Comparison of ENCODE assay signal across 8 cellular contexts in the genomic region with DNA sequence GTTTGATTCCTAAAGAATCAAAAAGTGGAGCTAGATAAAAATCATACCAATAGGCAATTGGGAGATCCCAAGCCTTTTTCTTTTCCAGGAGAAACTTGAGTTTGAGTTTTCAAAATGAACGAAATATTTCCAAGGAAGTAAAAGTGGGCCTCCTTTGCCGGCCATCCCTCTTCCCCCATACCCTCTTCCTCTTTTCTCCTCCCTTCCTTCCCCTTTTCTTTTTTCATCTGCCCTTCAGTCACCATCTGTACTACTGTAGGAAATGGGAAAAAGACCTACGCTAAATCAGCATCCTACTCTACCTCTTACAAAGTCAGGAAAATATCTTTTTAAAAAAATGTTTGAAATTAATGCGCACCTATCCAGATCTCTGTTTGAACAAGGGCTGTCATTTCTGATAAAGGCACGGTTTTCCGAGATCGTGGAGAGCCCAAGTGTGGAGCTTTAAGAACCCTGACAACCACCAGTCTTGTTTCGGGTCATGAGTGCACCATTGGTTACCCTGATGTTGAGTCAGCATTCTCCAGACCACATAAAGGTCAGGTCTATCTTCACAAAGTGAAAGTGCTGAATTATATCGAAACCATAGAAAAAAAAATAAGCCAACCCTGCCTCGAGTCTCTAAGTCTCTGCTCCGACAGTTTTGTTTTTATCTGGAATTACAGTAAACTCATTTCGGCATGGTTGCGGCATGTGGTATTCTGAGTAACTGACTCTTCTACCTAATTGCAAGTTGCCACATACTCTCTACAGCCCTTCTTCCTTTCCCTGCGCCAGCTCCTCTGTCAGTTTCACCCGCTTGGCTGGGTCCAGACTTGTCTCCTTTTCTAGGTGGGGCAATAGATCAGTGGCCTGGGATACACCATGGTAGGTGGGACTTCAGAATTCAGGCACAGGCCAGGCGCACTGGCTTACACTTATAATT.
DNase-seq lines count a peak whose midpoint lies in the region; ATAC-seq and TF ChIP-seq lines count a peak whose summit lies in the region.

No MANE protein-coding gene starts in this region.

- no peaks in the 10 kb centered on the region for H3K36me3 ChIP-seq in MM.1S (replicated peaks; ENCODE audit: insufficient read depth, low read length)

- peak overlapping the region; percentile 79 for H3K4me2 ChIP-seq in MM.1S (ENCODE audit: low read depth, low read length)

- H3K79me2 ChIP-seq in MM.1S (ENCODE audit: low read length) = no peaks in the 10 kb centered on the region

- no peaks in the 10 kb centered on the region for H3K9me3 ChIP-seq in MM.1S (replicated peaks; ENCODE audit: insufficient read depth, low read length)

- peak; percentile 92 for ATAC-seq in GM21737 (IDR thresholded peaks at IDR 0.05; ENCODE audit: unreplicated experiment)

- DNase-seq in GM13976 (ENCODE audit: low spot score) (peak; percentile 84), MM.1S (peak; percentile 96), NCI-H187 treated with DMSO at 0.1 percent for 48 hours (lab: John Stamatoyannopoulos, UW) (no peak), Calu3 (no peak), dermis blood vessel endothelial cell (no peak)
- peak; percentile 18 for DNase-seq in activated effector memory CD4-positive, alpha-beta T cell treated with Interleukin-2 at 50 U/mL for 16 hours
- peak; percentile 26 for DNase-seq in stimulated activated CD4-positive, alpha-beta T cell treated with anti-CD3 and anti-CD28 coated beads, Interleukin-12 subunit alpha, Interleukin-12 subunit beta, amount 100 ng/mL, for 4 hours

- no peaks in the 10 kb centered on the region for H4K20me1 ChIP-seq in MM.1S (ENCODE audit: insufficient read depth, low read length)

- in situ Hi-C loops in GM13976 (cut with MboI; ENCODE audit: low sequenced_read_pairs, unreplicated experiment) = no loop called here

- no peak overlapping the region for H3K27ac Mint-ChIP-seq in Calu3 (ENCODE audit: unreplicated experiment)

- H3K36me3 Mint-ChIP-seq in Calu3 (ENCODE audit: insufficient read depth, unreplicated experiment) = no peaks in the 10 kb centered on the region

- TF ChIP-seq CTCF in GM13976 (IDR thresholded peaks at IDR 0.05; ENCODE audit: borderline replicate concordance, control extremely low read depth, extremely low read depth, insufficient read depth, missing control alignments) (no peak), MM.1S (IDR thresholded peaks at IDR 0.05; ENCODE audit: low read length) (no peak), Calu3 (IDR thresholded peaks at IDR 0.05; ENCODE audit: unreplicated experiment) (no peak)

- no peak overlapping the region for H3K4me3 Mint-ChIP-seq in Calu3 (ENCODE audit: low read depth, unreplicated experiment)

- H3K27me3 Mint-ChIP-seq in Calu3 (ENCODE audit: unreplicated experiment) = no peaks in the 10 kb centered on the region

- CTCF ChIA-PET in Calu3 (lab: Charles Lee) = no interaction called here

- H3F3A ChIP-seq in MM.1S (ENCODE audit: insufficient read depth, low read length) = peaks cover 9% of the 10 kb centered on the region; the same call in 1 of the 2 replicates

- peaks cover 29% of the 10 kb centered on the region; the same call in 1 of the 2 replicates for H3K27me3 ChIP-seq in MM.1S (replicated peaks; ENCODE audit: insufficient read depth, low read length)

- H3K4me3 ChIP-seq in MM.1S (ENCODE audit: low read length) = peak overlapping the region; percentile 43

- H3K27ac ChIP-seq in MM.1S (ENCODE audit: low read length) = peak overlapping the region; percentile 21; the same call in 1 of the 2 replicates

- H2AFZ ChIP-seq in MM.1S (ENCODE audit: low read length) = 0 out of 2 replicates have a peak overlapping the region, but pooled peaks have one; percentile 30

- peaks cover 5% of the 10 kb centered on the region; the same call in 1 of the 2 replicates for H3K4me1 ChIP-seq in MM.1S (ENCODE audit: low read length)

- H3K9me3 Mint-ChIP-seq in Calu3 (ENCODE audit: low read depth, unreplicated experiment) = no peaks in the 10 kb centered on the region

- H3K9me2 ChIP-seq in MM.1S (replicated peaks; ENCODE audit: insufficient read depth, low read length) = no peaks in the 10 kb centered on the region

- no peak overlapping the region for H3K9ac ChIP-seq in MM.1S (ENCODE audit: low read length)

- no TSS peak for BruUV-seq in Calu3 (replicated peaks; lab: Mats Ljungman, UMichigan)

- intact Hi-C loops in Calu3 (cut with micrococcal nuclease; ENCODE audit: unreplicated experiment) = no loop called here

- H3K4me1 Mint-ChIP-seq in Calu3 (ENCODE audit: low read depth, unreplicated experiment) = peaks cover 18% of the 10 kb centered on the region

Comparison
In these comparisons a context has a peak if more than half of its experiments do, and no peak if none do; other contexts are left out.
1. DNase-seq: peak in GM13976 (single experiment), MM.1S (single experiment), activated effector memory CD4-positive, alpha-beta T cell treated with Interleukin-2 at 50 U/mL for 16 hours (single experiment) and stimulated activated CD4-positive, alpha-beta T cell treated with anti-CD3 and anti-CD28 coated beads, Interleukin-12 subunit alpha, Interleukin-12 subunit beta, amount 100 ng/mL, for 4 hours (single experiment); none in NCI-H187 treated with DMSO at 0.1 percent for 48 hours (single experiment), Calu3 (single experiment) and dermis blood vessel endothelial cell (single experiment).